In the genomic region with DNA sequence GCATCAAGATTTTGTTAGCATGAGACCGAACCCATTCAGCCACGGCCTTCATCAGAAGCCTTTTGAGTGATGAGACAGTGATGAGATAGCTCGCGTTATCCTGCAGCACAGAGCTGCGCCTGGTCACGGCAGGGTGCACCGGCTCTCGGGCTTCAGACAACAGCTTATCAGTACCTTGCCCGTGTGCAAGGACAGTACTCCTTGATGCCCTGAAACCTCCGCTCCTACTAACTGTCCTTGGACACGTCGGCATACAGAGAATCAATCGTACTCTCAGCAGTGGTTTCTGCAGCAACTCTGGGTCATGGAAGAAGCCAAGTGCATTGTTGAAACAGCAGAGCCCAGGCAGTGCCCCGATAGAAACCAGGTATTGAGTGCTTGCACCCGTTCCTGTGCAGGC, we compare ENCODE assay signal across 1 cellular context.
A peak's percentile ranks its signal among the peaks of the same experiment; 100 is the strongest.
TF ChIP-seq lines count a peak whose summit lies in the region.

No MANE protein-coding gene starts in this region.

TF ChIP-seq in K562, 482 proteins besides CTCF, POLR2A, EP300 and RAD21 (continued from another document):
- TF ChIP-seq, protein P1, sequence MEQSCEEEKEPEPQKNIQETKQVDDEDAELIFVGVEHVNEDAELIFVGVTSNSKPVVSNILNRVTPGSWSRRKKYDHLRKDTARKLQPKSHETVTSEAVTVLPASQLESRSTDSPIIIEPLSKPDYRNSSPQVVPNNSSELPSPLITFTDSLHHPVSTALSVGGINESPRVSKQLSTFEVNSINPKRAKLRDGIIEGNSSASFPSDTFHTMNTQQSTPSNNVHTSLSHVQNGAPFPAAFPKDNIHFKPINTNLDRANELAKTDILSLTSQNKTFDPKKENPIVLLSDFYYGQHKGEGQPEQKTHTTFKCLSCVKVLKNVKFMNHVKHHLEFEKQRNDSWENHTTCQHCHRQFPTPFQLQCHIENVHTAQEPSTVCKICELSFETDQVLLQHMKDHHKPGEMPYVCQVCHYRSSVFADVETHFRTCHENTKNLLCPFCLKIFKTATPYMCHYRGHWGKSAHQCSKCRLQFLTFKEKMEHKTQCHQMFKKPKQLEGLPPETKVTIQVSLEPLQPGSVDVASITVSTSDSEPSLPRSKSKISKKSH (CRISPR knock-in tag; IDR thresholded peaks at IDR 0.05), result no peak
- TF ChIP-seq, protein P2, sequence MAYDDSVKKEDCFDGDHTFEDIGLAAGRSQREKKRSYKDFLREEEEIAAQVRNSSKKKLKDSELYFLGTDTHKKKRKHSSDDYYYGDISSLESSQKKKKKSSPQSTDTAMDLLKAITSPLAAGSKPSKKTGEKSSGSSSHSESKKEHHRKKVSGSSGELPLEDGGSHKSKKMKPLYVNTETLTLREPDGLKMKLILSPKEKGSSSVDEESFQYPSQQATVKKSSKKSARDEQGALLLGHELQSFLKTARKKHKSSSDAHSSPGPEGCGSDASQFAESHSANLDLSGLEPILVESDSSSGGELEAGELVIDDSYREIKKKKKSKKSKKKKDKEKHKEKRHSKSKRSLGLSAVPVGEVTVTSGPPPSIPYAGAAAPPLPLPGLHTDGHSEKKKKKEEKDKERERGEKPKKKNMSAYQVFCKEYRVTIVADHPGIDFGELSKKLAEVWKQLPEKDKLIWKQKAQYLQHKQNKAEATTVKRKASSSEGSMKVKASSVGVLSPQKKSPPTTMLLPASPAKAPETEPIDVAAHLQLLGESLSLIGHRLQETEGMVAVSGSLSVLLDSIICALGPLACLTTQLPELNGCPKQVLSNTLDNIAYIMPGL (CRISPR knock-in tag; IDR thresholded peaks at IDR 0.05), result no peak
- TF ChIP-seq EHMT2 (IDR thresholded peaks at IDR 0.05), result no peak
- no peak for TF ChIP-seq RBM34 (IDR thresholded peaks at IDR 0.05; ENCODE audit: borderline replicate concordance, insufficient read depth, low read length)
- peak; percentile 68 for TF ChIP-seq TEAD4 (IDR thresholded peaks at IDR 0.05; ENCODE audit: low read length)
- no peak for TF ChIP-seq TEAD4 (CRISPR knock-in tag; IDR thresholded peaks at IDR 0.05; ENCODE audit: borderline replicate concordance)
- no peak for TF ChIP-seq ZNF707 (CRISPR knock-in tag; conservative IDR thresholded peaks at IDR 0.05)
- TF ChIP-seq PYGO2 (tag; IDR thresholded peaks at IDR 0.05), result no peak
- TF ChIP-seq NFIC (IDR thresholded peaks at IDR 0.05), result peak; percentile 20; the same call in 1 of the 2 replicates
- TF ChIP-seq PCBP2 (IDR thresholded peaks at IDR 0.05; ENCODE audit: low read depth, low read length, poor library complexity, severe bottlenecking), result no peak
- TF ChIP-seq SREBF1 (IDR thresholded peaks at IDR 0.05; ENCODE audit: borderline replicate concordance, low read depth, low read length), result no peak
- TF ChIP-seq POLR2G (IDR thresholded peaks at IDR 0.05; ENCODE audit: low read depth, low read length), result no peak
- no peak for TF ChIP-seq BRF1 (IDR thresholded peaks at IDR 0.05; ENCODE audit: borderline replicate concordance, extremely low read depth, insufficient read length)
- no peak for TF ChIP-seq BDP1 (IDR thresholded peaks at IDR 0.05; ENCODE audit: insufficient read depth, insufficient read length)
- TF ChIP-seq, protein P3, sequence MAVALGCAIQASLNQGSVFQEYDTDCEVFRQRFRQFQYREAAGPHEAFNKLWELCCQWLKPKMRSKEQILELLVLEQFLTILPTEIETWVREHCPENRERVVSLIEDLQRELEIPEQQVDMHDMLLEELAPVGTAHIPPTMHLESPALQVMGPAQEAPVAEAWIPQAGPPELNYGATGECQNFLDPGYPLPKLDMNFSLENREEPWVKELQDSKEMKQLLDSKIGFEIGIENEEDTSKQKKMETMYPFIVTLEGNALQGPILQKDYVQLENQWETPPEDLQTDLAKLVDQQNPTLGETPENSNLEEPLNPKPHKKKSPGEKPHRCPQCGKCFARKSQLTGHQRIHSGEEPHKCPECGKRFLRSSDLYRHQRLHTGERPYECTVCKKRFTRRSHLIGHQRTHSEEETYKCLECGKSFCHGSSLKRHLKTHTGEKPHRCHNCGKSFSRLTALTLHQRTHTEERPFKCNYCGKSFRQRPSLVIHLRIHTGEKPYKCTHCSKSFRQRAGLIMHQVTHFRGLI (CRISPR knock-in tag; IDR thresholded peaks at IDR 0.05), result no peak
- peak; percentile 85 for TF ChIP-seq CTBP1 (IDR thresholded peaks at IDR 0.05; ENCODE audit: borderline replicate concordance)
- no peak for TF ChIP-seq ZNF717 (CRISPR knock-in tag; IDR thresholded peaks at IDR 0.05)
- TF ChIP-seq SRSF1 (IDR thresholded peaks at IDR 0.05; ENCODE audit: low read depth, low read length), result no peak
- peak in 1 of 2 experiments; percentile 53; a peak in 2 of 4 replicates for TF ChIP-seq TRIM24 (IDR thresholded peaks at IDR 0.05)
- TF ChIP-seq, protein P4, sequence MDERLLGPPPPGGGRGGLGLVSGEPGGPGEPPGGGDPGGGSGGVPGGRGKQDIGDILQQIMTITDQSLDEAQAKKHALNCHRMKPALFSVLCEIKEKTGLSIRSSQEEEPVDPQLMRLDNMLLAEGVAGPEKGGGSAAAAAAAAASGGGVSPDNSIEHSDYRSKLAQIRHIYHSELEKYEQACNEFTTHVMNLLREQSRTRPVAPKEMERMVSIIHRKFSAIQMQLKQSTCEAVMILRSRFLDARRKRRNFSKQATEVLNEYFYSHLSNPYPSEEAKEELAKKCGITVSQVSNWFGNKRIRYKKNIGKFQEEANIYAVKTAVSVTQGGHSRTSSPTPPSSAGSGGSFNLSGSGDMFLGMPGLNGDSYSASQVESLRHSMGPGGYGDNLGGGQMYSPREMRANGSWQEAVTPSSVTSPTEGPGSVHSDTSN (CRISPR knock-in tag; IDR thresholded peaks at IDR 0.05; ENCODE audit: low read depth), result no peak
- TF ChIP-seq, protein P4 (tag; conservative IDR thresholded peaks at IDR 0.05; ENCODE audit: low read depth), result peak; percentile 44; the same call in 1 of the 2 replicates
- no peak for TF ChIP-seq HLTF (IDR thresholded peaks at IDR 0.05)
- TF ChIP-seq HDAC2 (IDR thresholded peaks at IDR 0.05), result 0 out of 2 replicates have a peak, but pooled peaks have one; percentile 22
- TF ChIP-seq ZNF583 (CRISPR knock-in tag; IDR thresholded peaks at IDR 0.05), result no peak
- no peak for TF ChIP-seq BACH1 (tag; IDR thresholded peaks at IDR 0.05)
- TF ChIP-seq, protein P5, sequence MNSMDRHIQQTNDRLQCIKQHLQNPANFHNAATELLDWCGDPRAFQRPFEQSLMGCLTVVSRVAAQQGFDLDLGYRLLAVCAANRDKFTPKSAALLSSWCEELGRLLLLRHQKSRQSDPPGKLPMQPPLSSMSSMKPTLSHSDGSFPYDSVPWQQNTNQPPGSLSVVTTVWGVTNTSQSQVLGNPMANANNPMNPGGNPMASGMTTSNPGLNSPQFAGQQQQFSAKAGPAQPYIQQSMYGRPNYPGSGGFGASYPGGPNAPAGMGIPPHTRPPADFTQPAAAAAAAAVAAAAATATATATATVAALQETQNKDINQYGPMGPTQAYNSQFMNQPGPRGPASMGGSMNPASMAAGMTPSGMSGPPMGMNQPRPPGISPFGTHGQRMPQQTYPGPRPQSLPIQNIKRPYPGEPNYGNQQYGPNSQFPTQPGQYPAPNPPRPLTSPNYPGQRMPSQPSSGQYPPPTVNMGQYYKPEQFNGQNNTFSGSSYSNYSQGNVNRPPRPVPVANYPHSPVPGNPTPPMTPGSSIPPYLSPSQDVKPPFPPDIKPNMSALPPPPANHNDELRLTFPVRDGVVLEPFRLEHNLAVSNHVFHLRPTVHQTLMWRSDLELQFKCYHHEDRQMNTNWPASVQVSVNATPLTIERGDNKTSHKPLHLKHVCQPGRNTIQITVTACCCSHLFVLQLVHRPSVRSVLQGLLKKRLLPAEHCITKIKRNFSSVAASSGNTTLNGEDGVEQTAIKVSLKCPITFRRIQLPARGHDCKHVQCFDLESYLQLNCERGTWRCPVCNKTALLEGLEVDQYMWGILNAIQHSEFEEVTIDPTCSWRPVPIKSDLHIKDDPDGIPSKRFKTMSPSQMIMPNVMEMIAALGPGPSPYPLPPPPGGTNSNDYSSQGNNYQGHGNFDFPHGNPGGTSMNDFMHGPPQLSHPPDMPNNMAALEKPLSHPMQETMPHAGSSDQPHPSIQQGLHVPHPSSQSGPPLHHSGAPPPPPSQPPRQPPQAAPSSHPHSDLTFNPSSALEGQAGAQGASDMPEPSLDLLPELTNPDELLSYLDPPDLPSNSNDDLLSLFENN (IDR thresholded peaks at IDR 0.05; ENCODE audit: low read depth in 2 of 2, low read length in 2 of 2), result 0 out of 4 replicates have a peak, but pooled peaks of 1 of the 2 experiments have one; percentile 32
- no peak for TF ChIP-seq ZNF143 (CRISPR knock-in tag; IDR thresholded peaks at IDR 0.05)
